19 cellular contexts compared by ENCODE assay signal in genomic region chr12:117830471-117830870, GRCh38.
A peak's percentile ranks its signal among the peaks of the same experiment; 100 is the strongest.
DNase-seq lines count a peak whose midpoint lies in the region; ATAC-seq and TF ChIP-seq lines count a peak whose summit lies in the region.
"Had no signal": no experiment of that assay in that cellular context is flagged by ENCODE, and none has a peak within 500 bp of the region (broad histone marks: within the 10 kb centered on the region; RNA-seq: fewer than 3 reads in every experiment).

No MANE protein-coding gene starts in this region.

- no peak overlapping the region for H3K4me3 ChIP-seq in DND-41 (ENCODE audit: low read depth in 1 of 2, low read length in 2 of 2)
- no peak overlapping the region for H3K4me3 ChIP-seq in skeletal muscle satellite cell (ENCODE audit: low read length)
- H3K4me3 ChIP-seq: A549, BLaER1 had no signal

- no peak overlapping the region for H2AFZ ChIP-seq in DND-41 (ENCODE audit: low read depth, low read length)

- peak overlapping the region; percentile 35; the same call in 1 of the 2 replicates for H3K4me2 ChIP-seq in DND-41 (ENCODE audit: insufficient read depth, low read length)
- no peak overlapping the region for H3K4me2 ChIP-seq in skeletal muscle satellite cell (ENCODE audit: low read length)
- H3K4me2 ChIP-seq: A549, BLaER1 had no signal

- peak overlapping the region; percentile 84 for H3K27ac ChIP-seq in DND-41 (ENCODE audit: low read length)
- H3K27ac ChIP-seq: A549, BLaER1 had no signal

- no peak for TF ChIP-seq CTCF in DND-41 (IDR thresholded peaks at IDR 0.05; ENCODE audit: borderline replicate concordance, extremely low read depth, low read length, poor library complexity, severe bottlenecking)

- DNase-seq in DND-41 (peak; percentile 69), LHCN-M2 (ENCODE audit: low read depth) (peak; percentile 89), fibroblast of peridontal ligament (ENCODE audit: extremely low read depth) (peak; percentile 73), HPDE6-E6E7 (ENCODE audit: extremely low spot score) (no peak), HUDEP-2 (lab: John Stamatoyannopoulos, UW; ENCODE audit: unreplicated experiment in 76 of 76) (no peak)
- DNase-seq in stimulated activated CD4-positive, alpha-beta T cell treated with anti-CD3 and anti-CD28 coated beads, Interleukin-4, amount 100 ng/mL, for 4 hours = no peak
- DNase-seq: Caco-2; CD4-positive, alpha-beta memory T cell; H9; Kasumi-1; NCI-H1092; NCI-H1436 treated with DMSO at 0.1 percent for 48 hours; NCI-H1930; SIG-M5 had no signal

- H3K9me3 ChIP-seq in DND-41 (ENCODE audit: insufficient read depth, low read length, severe bottlenecking) = peaks cover 21% of the 10 kb centered on the region
- peaks cover 11% of the 10 kb centered on the region for H3K9me3 ChIP-seq in skeletal muscle satellite cell (replicated peaks; ENCODE audit: low read length)

- H3K27me3 ChIP-seq in DND-41 (ENCODE audit: insufficient read depth, low read length, poor library complexity) = no peaks in the 10 kb centered on the region
- no peaks in the 10 kb centered on the region for H3K27me3 ChIP-seq in skeletal muscle satellite cell (ENCODE audit: control insufficient read depth, insufficient read depth, low read length)
- H3K27me3 ChIP-seq: BLaER1 had no signal

- H3K4me1 ChIP-seq in DND-41 (ENCODE audit: insufficient read depth, low read length) (peaks cover 33% of the 10 kb centered on the region), skeletal muscle satellite cell (ENCODE audit: control insufficient read depth, insufficient read depth, low read length) (peaks cover 22% of the 10 kb centered on the region)
- H3K4me1 ChIP-seq: Caco-2 had no signal

- no peaks in the 10 kb centered on the region for H4K20me1 ChIP-seq in DND-41 (ENCODE audit: insufficient read depth, low read length)
- H4K20me1 ChIP-seq: BLaER1 had no signal

- H3K9ac ChIP-seq in DND-41 (ENCODE audit: low read depth, low read length) (no peak overlapping the region; the same call in 1 of the 2 replicates), skeletal muscle satellite cell (ENCODE audit: low read depth, low read length) (peak overlapping the region; percentile 53)
- H3K9ac ChIP-seq: BLaER1 had no signal

- H3K36me3 ChIP-seq in DND-41 (ENCODE audit: insufficient read depth, low read length) (peaks cover 4% of the 10 kb centered on the region; the same call in 1 of the 2 replicates), skeletal muscle satellite cell (ENCODE audit: insufficient read depth, low read length) (no peaks in the 10 kb centered on the region)
- H3K36me3 ChIP-seq: BLaER1 had no signal

- H3K79me2 ChIP-seq in DND-41 (ENCODE audit: insufficient read depth, low read length) = no peaks in the 10 kb centered on the region

- peak; percentile 92 for ATAC-seq in DND-41 (ENCODE audit: insufficient read depth, low read depth)
- ATAC-seq in HG03378 (IDR thresholded peaks at IDR 0.05; ENCODE audit: unreplicated experiment) = no peak
- ATAC-seq: A549, SK-N-SH treated with all-trans-retinoic acid at 6 μM for 48 hours had no signal

Comparison
In these comparisons a context has a peak if more than half of its experiments do, and no peak if none do; other contexts are left out.
1. DNase-seq: peak in DND-41 (single experiment), LHCN-M2 (single experiment) and fibroblast of peridontal ligament (single experiment); none in stimulated activated CD4-positive, alpha-beta T cell treated with anti-CD3 and anti-CD28 coated beads, Interleukin-4, amount 100 ng/mL, for 4 hours (0 of 2), HPDE6-E6E7 (single experiment) and HUDEP-2 (0 of 76).